ENCODE assay signal across 3 cellular contexts in genomic region chr7:157941210-157941609, GRCh38.
TF ChIP-seq lines count a peak whose summit lies in the region.

No MANE protein-coding gene starts in this region.

TF ChIP-seq in IMR-90, 13 proteins besides CTCF, POLR2A, EP300 and RAD21:
- TF ChIP-seq NFE2L2 (IDR thresholded peaks at IDR 0.05; ENCODE audit: low read depth, low read length) (0 out of 2 replicates have a peak, but pooled peaks have one; percentile 16), BHLHE40 (IDR thresholded peaks at IDR 0.05; ENCODE audit: low read depth, low read length) (no peak), USF2 (IDR thresholded peaks at IDR 0.05; ENCODE audit: low read depth, low read length) (no peak), RCOR1 (IDR thresholded peaks at IDR 0.05; ENCODE audit: insufficient replicate concordance, low read length) (no peak), SMC3 (IDR thresholded peaks at IDR 0.05; ENCODE audit: low read depth, low read length) (no peak)

TF ChIP-seq in H1, 55 proteins besides CTCF, POLR2A, EP300 and RAD21:
- TF ChIP-seq CEBPB (IDR thresholded peaks at IDR 0.05; ENCODE audit: low read depth, low read length) (no peak), BACH1 (IDR thresholded peaks at IDR 0.05; ENCODE audit: low read length) (peak; percentile 69)

TF ChIP-seq in GM23338, 12 proteins besides CTCF, POLR2A, EP300 and RAD21:
- TF ChIP-seq STAT1 (IDR thresholded peaks at IDR 0.05; ENCODE audit: unreplicated experiment) (no peak), POLR2AphosphoS5 (IDR thresholded peaks at IDR 0.05; ENCODE audit: low read depth) (no peak), REST (IDR thresholded peaks at IDR 0.05; ENCODE audit: unreplicated experiment) (no peak), CREB1 (CRISPR knock-in tag; IDR thresholded peaks at IDR 0.05; ENCODE audit: low read depth) (no peak), JUNB (IDR thresholded peaks at IDR 0.05; ENCODE audit: unreplicated experiment) (no peak)
